Comparison of ENCODE assay signal across 15 cellular contexts in the genomic region with DNA sequence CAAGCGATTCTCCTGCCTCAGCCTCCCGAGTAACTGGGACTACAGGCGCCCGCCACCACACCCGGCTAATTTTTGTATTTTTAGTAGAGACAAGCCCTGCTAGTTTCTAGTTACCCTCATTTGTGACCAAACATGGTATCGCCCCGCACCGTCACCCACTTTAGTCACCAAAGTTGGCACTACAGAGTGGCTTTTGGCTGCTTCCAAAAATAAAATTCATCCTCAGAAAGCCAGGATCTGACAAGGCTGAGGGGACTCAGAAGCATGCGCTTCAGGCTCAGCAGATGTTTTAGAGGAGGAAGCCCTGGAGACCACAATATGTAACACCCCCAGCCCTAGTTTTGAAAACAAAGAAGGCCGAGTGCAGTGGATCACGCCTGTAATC. TPM values are rescaled to one million over a fixed set of nuclear protein-coding genes. Genes with fewer than 3 reads are reported as not detected.
"Had no signal": no experiment of that assay in that cellular context is flagged by ENCODE, and none has a peak within 500 bp of the region (broad histone marks: within the 10 kb centered on the region; RNA-seq: fewer than 3 reads in every experiment).

No MANE protein-coding gene starts in this region.

- H3K27ac ChIP-seq: ovary, prostate gland had no signal

- H3K4me3 ChIP-seq: lung, ovary, prostate gland, right atrium auricular region, thyroid gland, upper lobe of right lung had no signal

- H3K9me3 Mint-ChIP-seq: activated CD4-positive, alpha-beta memory T cell treated with anti-CD3 and anti-CD28 coated beads, Interleukin-2, amount 10 ng/mL, durations not matched to agents 7 days and 5 days; activated CD4-positive, alpha-beta T cell treated with anti-CD3 and anti-CD28 coated beads, Interleukin-2, amount 10 ng/mL, durations not matched to agents 24 days and 14 days; nephron had no signal

- DNase-seq: amniotic stem cell, cortex of kidney had no signal

- H3K9me3 ChIP-seq: neutrophil, ovary, prostate gland, right atrium auricular region, thyroid gland, upper lobe of right lung had no signal

- H3K36me3 ChIP-seq: ovary, prostate gland, right atrium auricular region, thyroid gland had no signal

- H3K27me3 ChIP-seq: neutrophil, ovary, right atrium auricular region, thyroid gland, upper lobe of right lung had no signal

- H3K27me3 Mint-ChIP-seq: activated CD4-positive, alpha-beta memory T cell treated with anti-CD3 and anti-CD28 coated beads, Interleukin-2, amount 10 ng/mL, durations not matched to agents 7 days and 5 days; activated CD4-positive, alpha-beta T cell treated with anti-CD3 and anti-CD28 coated beads, Interleukin-2, amount 10 ng/mL, durations not matched to agents 24 days and 14 days had no signal

- H3K4me1 ChIP-seq: prostate gland had no signal

RNA-seq across cellular contexts. Expression of a gene that starts 28.7 kb away (rescaled TPM):
- total RNA-seq: activated CD4-positive, alpha-beta memory T cell treated with anti-CD3 and anti-CD28 coated beads, Interleukin-2, amount 10 ng/mL, durations not matched to agents 7 days and 5 days; epithelial cell of proximal tubule; fibroblast of lung; kidney epithelial cell had no signal
- polyA plus RNA-seq: fibroblast of lung had no signal
